ENCODE assay signal across 9 cellular contexts in genomic region chr1:40036574-40036973, GRCh38. TPM values are rescaled to one million over a fixed set of nuclear protein-coding genes. Genes with fewer than 3 reads are reported as not detected.
DNase-seq lines count a peak whose midpoint lies in the region; ATAC-seq, FAIRE-seq and TF ChIP-seq lines count a peak whose summit lies in the region.
"Had no signal": no experiment of that assay in that cellular context is flagged by ENCODE, and none has a peak within 500 bp of the region (broad histone marks: within the 10 kb centered on the region; RNA-seq: fewer than 3 reads in every experiment).

No MANE protein-coding gene starts in this region.

- ATAC-seq in heart right ventricle (peak in 4 of 8 donors; percentile 7 to 13 (median 12)), HG02885 (IDR thresholded peaks at IDR 0.05; ENCODE audit: poor library complexity, unreplicated experiment) (no peak), HepG2 (no peak)
- ATAC-seq in activated CD4-positive, CD25-positive, alpha-beta regulatory T cell treated with anti-CD3 and anti-CD28 coated beads, Interleukin-2, amount 50 U/mL, for 24 hours = no peak

- H3K27ac Mint-ChIP-seq in HFFc6 = peak overlapping the region; percentile 6; the same call in 1 of the 2 replicates

- H3K4me3 Mint-ChIP-seq in HFFc6 = peak overlapping the region; percentile 25; the same call in 1 of the 2 replicates

- H3K36me3 ChIP-seq in heart right ventricle = no peaks in the 10 kb centered on the region
- H3K36me3 ChIP-seq in HepG2 (replicated peaks in 1 of 2; ENCODE audit: control insufficient read depth in 1 of 2, insufficient read depth in 2 of 2, low read length in 2 of 2) = no peaks in the 10 kb centered on the region

- FAIRE-seq in GM12892 (lab: Jason Lieb, UNC) = no peak
- no peak for FAIRE-seq in HepG2 (lab: Jason Lieb, UNC)

- no peaks in the 10 kb centered on the region for H3K9me3 Mint-ChIP-seq in HFFc6

- no peak for TF ChIP-seq RAD21 in HepG2 (CRISPR knock-in tag; IDR thresholded peaks at IDR 0.05)

- H3K27me3 ChIP-seq in heart right ventricle (no peaks in the 10 kb centered on the region), HepG2 (ENCODE audit: control insufficient read depth in 1 of 2, insufficient read depth in 2 of 2, low read length in 2 of 2) (no peaks in the 10 kb centered on the region; a peak in 1 of 5 replicates)

- no peak for TF ChIP-seq CTCF in HFFc6 (IDR thresholded peaks at IDR 0.05)
- TF ChIP-seq CTCF in VCaP (conservative IDR thresholded peaks at IDR 0.05) = no peak
- TF ChIP-seq CTCF in heart right ventricle (IDR thresholded peaks at IDR 0.05) = no peak
- no peak for TF ChIP-seq CTCF in HepG2 (CRISPR knock-in tag; IDR thresholded peaks at IDR 0.05)

- H3K4me3 ChIP-seq in heart right ventricle (no peak overlapping the region), HepG2 (replicated peaks in 1 of 3; ENCODE audit: insufficient read depth in 1 of 3, low read depth in 2 of 3, low read length in 3 of 3) (no peak overlapping the region)

- POLR2A ChIA-PET in HepG2 (lab: Yijun Ruan, JAX) = no interaction called here

- WGBS in heart right ventricle, 2 donors = 7 to 13% methylated on average over 4 of the region's 4 CpGs
- WGBS in HepG2 (ENCODE audit: low lambda C conversion rate) = 41% methylated on average over 4 of the region's 4 CpGs

- H3K79me2 ChIP-seq in HepG2 (ENCODE audit: insufficient read depth, low read length) = peaks cover 10% of the 10 kb centered on the region

- TF ChIP-seq POLR2A in GM12892 (IDR thresholded peaks at IDR 0.05; ENCODE audit: low read depth, low read length) (no peak), HepG2 (IDR thresholded peaks at IDR 0.05; ENCODE audit: insufficient read depth in 1 of 2, low read depth in 2 of 2, low read length in 2 of 2) (no peak)

- no peaks in the 10 kb centered on the region for H4K20me1 ChIP-seq in HepG2 (ENCODE audit: insufficient read depth, low read length)

- intact Hi-C loops in heart right ventricle (cut with DNase I) = loop anchor here in 2 of 10 donors (10.0 kb wide), 3 partner anchors 62 to 222 kb away; no protein-coding TSS in a partner anchor
- intact Hi-C loops in HepG2 (cut with micrococcal nuclease; ENCODE audit: unreplicated experiment) = loop anchor here (5.0 to 10.0 kb wide), 3 partner anchors 122 to 879 kb away; no protein-coding TSS in a partner anchor

- peaks cover 2 to 70% (median 47%) of the 10 kb centered on the region in 9 donors for H3K4me1 ChIP-seq in heart right ventricle
- H3K4me1 ChIP-seq in HepG2 (ENCODE audit: insufficient read depth, low read length) = peaks cover 10% of the 10 kb centered on the region

- H3K4me1 Mint-ChIP-seq in HFFc6 (ENCODE audit: low read depth) = peaks cover 44% of the 10 kb centered on the region

- CTCF ChIA-PET in HepG2 (lab: Yijun Ruan, JAX; ENCODE audit: low intra/inter-chr PET ratio, low total read pairs) = no interaction called here

- H2AFZ ChIP-seq in HepG2 (ENCODE audit: low read length) = no peak overlapping the region

- BruUV-seq in HepG2 (replicated peaks; lab: Mats Ljungman, UMichigan) = no TSS peak

- no peak overlapping the region for H3K4me2 ChIP-seq in HepG2 (ENCODE audit: low read depth, low read length)

- in situ Hi-C loops in HepG2 (cut with HindIII; ENCODE audit: extremely low pct_ligation_motif_present, low pct_unique_long_range_greater_than_20kb) = loop anchor here (10.0 kb wide), 1 partner anchor 112 kb away; no protein-coding TSS in a partner anchor

- no peaks in the 10 kb centered on the region for H3K9me3 ChIP-seq in heart right ventricle
- no peaks in the 10 kb centered on the region for H3K9me3 ChIP-seq in HepG2 (ENCODE audit: low read length)

- H3K36me3 Mint-ChIP-seq in HFFc6 (ENCODE audit: low read depth) = peaks cover 8% of the 10 kb centered on the region

- no peak for TF ChIP-seq EP300 in HepG2 (IDR thresholded peaks at IDR 0.05; ENCODE audit: low read depth in 2 of 2, low read length in 2 of 2)
- no peak for TF ChIP-seq EP300 in HepG2 (CRISPR knock-in tag; IDR thresholded peaks at IDR 0.05; ENCODE audit: borderline replicate concordance)

- no peaks in the 10 kb centered on the region; the same call in 1 of the 2 replicates for H3K27me3 Mint-ChIP-seq in HFFc6 (ENCODE audit: insufficient read depth)

- no peak overlapping the region for H3K9ac ChIP-seq in HepG2 (ENCODE audit: insufficient read depth, low read depth, low read length)

- peak overlapping the region; percentile 51 for H3K27ac ChIP-seq in VCaP
- peak overlapping the region in 9 of 10 donors; percentile 60 to 100 (median 73) for H3K27ac ChIP-seq in heart right ventricle
- H3K27ac ChIP-seq in HepG2 (ENCODE audit: extremely low read length, insufficient read depth, low read length) = no peak overlapping the region

- DNase-seq in HFFc6 (peak; percentile 65), heart right ventricle (peak; percentile 65 to 81), stromal cell of bone marrow (ENCODE audit: low read depth) (peak; percentile 62), GM12892 (ENCODE audit: insufficient read length) (no peak), HepG2 (ENCODE audit: low spot score) (no peak)
- DNase-seq: NCI-H526 treated with DMSO at 0.1 percent for 48 hours had no signal

TF ChIP-seq in HepG2, 621 proteins besides CTCF, POLR2A, EP300 and RAD21 (continues in another document):
- TF ChIP-seq PBX3 (CRISPR knock-in tag; IDR thresholded peaks at IDR 0.05; ENCODE audit: borderline replicate concordance) = no peak
- no peak for TF ChIP-seq THAP8 (CRISPR knock-in tag; IDR thresholded peaks at IDR 0.05; ENCODE audit: borderline replicate concordance)
- no peak for TF ChIP-seq BHLHE40 (IDR thresholded peaks at IDR 0.05; ENCODE audit: low read length)

RNA-seq across cellular contexts. Expression of gene CAP1, which starts 4.0 kb away (rescaled TPM):
- 100 to 1,000 TPM; 665 to 743 (median 688) TPM for total RNA-seq in HFFc6 (2021; fragmentation: NEBNext Ultra II Directional; extraction: Animal tissue kit (Norgen Biotek cat#: 25700))
- total RNA-seq in heart right ventricle = 100 to 1,000 TPM in 2 of 10 donors, 10 to 100 TPM in 8; 46.4 to 157 (median 55.8) TPM
- 10 to 100 TPM; 25.2 to 93.5 TPM for polyA plus RNA-seq in heart right ventricle
- 311 TPM for polyA plus RNA-seq in GM12892 (2012; ENCODE audit: missing spikeins)
- 174 and 228 TPM in 2 replicates for total RNA-seq in HepG2 (2016; rRNA removed; fragmentation: Illumina TruSeq; extraction: Trizol)
- total RNA-seq in HepG2 (2016; cell fraction: cytosol; rRNA removed; fragmentation: Illumina TruSeq; extraction: Trizol; ENCODE audit: low read depth) = 20.2 and 22.6 TPM in 2 replicates
- 168 and 225 TPM in 2 replicates for total RNA-seq in HepG2 (2016; cell fraction: insoluble cytoplasmic fraction; rRNA removed; fragmentation: Illumina TruSeq; extraction: Trizol)
- total RNA-seq in HepG2 (2016; cell fraction: membrane; rRNA removed; fragmentation: Illumina TruSeq; extraction: Trizol) = 60.4 and 63.8 TPM in 2 replicates
- 78.4 and 78.5 TPM in 2 replicates for total RNA-seq in HepG2 (2016; cell fraction: nucleus; rRNA removed; fragmentation: Illumina TruSeq; extraction: Trizol)
- polyA plus RNA-seq in HepG2 (2011; rRNA removed) = 166 and 195 TPM in 2 replicates
- polyA plus RNA-seq in HepG2 (2011; cell fraction: cytosol; rRNA removed) = 133 and 166 TPM in 2 replicates
- 60.0 and 61.0 TPM in 2 replicates for polyA plus RNA-seq in HepG2 (2011; cell fraction: nucleus; rRNA removed)
- polyA plus RNA-seq in HepG2 (2012) = 141 and 150 TPM in 2 replicates
- 19.7 and 20.6 TPM in 2 replicates for polyA plus RNA-seq in HepG2 (2016; cell fraction: cytosol; fragmentation: Illumina TruSeq; extraction: Trizol; ENCODE audit: low read depth)
- 216 and 228 TPM in 2 replicates for polyA plus RNA-seq in HepG2 (2016; cell fraction: insoluble cytoplasmic fraction; fragmentation: Illumina TruSeq; extraction: Trizol; ENCODE audit: low read depth)
- 43.3 and 46.3 TPM in 2 replicates for polyA plus RNA-seq in HepG2 (2016; cell fraction: membrane; fragmentation: Illumina TruSeq; extraction: Trizol; ENCODE audit: low read depth)
- 84.0 and 90.0 TPM in 2 replicates for polyA plus RNA-seq in HepG2 (2016; cell fraction: nucleus; fragmentation: Illumina TruSeq; extraction: Trizol; ENCODE audit: insufficient read depth, low read depth)
- polyA minus RNA-seq in HepG2 (2011; rRNA and poly(A)+ RNA removed; ENCODE audit: low replicate concordance) = 144 and 148 TPM in 2 replicates
- polyA minus RNA-seq in HepG2 (2011; cell fraction: cytosol; rRNA and poly(A)+ RNA removed) = 105 and 109 TPM in 2 replicates
- 77.9 and 90.9 TPM in 2 replicates for polyA minus RNA-seq in HepG2 (2011; cell fraction: nucleus; rRNA and poly(A)+ RNA removed)

Comparison
In these comparisons a context has a peak if more than half of its experiments do, and no peak if none do; other contexts are left out.
1. DNase-seq: peak in HFFc6 (single experiment), heart right ventricle (2 of 2) and stromal cell of bone marrow (single experiment); none in GM12892 (single experiment) and HepG2 (single experiment).